Comparison of ENCODE assay signal across 1 cellular context in the genomic region with DNA sequence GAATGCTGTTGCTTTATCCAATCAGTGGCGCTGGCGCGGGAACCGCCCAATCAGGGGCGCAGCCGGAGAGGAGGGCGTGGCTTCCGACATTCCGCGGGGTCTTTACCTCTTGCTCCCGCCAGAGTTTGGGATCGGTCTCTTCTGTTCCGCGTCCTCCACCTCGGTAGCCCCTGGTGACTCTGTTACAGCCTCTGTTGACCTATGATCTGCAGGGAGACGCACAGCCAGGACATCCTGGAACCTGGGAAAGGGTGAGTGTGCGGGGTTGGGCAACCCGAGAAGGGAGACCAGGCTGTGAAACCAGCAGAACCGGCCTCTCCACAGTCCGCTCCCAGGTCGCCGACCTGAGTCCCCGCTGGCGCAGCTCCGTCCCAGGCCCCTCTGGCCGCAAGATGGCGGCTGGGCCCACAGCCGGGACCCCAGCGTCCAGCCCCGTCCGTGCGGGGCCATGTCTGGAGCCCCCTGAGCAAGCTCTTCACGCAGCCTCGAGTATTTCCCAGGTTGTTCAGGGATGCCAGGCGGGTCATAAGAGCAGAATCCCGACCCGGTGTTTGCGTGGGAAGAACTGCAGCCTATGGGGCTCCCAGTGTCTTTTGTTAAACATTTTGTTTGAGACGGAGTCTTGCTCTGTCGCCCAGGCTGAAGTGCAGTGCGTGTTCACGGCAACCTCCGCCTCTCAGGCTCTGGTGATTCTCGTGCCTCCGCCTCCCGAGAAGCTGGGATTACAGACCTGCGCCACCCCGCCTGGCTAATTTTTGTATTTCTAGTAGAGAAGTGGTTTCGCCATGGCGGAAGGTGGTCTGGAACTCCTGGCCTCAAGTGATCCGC.
A peak's percentile ranks its signal among the peaks of the same experiment; 100 is the strongest.
TF ChIP-seq lines count a peak whose summit lies in the region.

No MANE protein-coding gene starts in this region.

TF ChIP-seq in GM12878, 131 proteins besides CTCF, POLR2A, EP300 and RAD21 (continued from another document):
- TF ChIP-seq, protein P1, sequence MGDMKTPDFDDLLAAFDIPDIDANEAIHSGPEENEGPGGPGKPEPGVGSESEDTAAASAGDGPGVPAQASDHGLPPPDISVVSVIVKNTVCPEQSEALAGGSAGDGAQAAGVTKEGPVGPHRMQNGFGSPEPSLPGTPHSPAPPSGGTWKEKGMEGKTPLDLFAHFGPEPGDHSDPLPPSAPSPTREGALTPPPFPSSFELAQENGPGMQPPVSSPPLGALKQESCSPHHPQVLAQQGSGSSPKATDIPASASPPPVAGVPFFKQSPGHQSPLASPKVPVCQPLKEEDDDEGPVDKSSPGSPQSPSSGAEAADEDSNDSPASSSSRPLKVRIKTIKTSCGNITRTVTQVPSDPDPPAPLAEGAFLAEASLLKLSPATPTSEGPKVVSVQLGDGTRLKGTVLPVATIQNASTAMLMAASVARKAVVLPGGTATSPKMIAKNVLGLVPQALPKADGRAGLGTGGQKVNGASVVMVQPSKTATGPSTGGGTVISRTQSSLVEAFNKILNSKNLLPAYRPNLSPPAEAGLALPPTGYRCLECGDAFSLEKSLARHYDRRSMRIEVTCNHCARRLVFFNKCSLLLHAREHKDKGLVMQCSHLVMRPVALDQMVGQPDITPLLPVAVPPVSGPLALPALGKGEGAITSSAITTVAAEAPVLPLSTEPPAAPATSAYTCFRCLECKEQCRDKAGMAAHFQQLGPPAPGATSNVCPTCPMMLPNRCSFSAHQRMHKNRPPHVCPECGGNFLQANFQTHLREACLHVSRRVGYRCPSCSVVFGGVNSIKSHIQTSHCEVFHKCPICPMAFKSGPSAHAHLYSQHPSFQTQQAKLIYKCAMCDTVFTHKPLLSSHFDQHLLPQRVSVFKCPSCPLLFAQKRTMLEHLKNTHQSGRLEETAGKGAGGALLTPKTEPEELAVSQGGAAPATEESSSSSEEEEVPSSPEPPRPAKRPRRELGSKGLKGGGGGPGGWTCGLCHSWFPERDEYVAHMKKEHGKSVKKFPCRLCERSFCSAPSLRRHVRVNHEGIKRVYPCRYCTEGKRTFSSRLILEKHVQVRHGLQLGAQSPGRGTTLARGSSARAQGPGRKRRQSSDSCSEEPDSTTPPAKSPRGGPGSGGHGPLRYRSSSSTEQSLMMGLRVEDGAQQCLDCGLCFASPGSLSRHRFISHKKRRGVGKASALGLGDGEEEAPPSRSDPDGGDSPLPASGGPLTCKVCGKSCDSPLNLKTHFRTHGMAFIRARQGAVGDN (IDR thresholded peaks at IDR 0.05), result no peak
- TF ChIP-seq HDAC6 (IDR thresholded peaks at IDR 0.05; ENCODE audit: unreplicated experiment), result no peak
- TF ChIP-seq, protein P2, sequence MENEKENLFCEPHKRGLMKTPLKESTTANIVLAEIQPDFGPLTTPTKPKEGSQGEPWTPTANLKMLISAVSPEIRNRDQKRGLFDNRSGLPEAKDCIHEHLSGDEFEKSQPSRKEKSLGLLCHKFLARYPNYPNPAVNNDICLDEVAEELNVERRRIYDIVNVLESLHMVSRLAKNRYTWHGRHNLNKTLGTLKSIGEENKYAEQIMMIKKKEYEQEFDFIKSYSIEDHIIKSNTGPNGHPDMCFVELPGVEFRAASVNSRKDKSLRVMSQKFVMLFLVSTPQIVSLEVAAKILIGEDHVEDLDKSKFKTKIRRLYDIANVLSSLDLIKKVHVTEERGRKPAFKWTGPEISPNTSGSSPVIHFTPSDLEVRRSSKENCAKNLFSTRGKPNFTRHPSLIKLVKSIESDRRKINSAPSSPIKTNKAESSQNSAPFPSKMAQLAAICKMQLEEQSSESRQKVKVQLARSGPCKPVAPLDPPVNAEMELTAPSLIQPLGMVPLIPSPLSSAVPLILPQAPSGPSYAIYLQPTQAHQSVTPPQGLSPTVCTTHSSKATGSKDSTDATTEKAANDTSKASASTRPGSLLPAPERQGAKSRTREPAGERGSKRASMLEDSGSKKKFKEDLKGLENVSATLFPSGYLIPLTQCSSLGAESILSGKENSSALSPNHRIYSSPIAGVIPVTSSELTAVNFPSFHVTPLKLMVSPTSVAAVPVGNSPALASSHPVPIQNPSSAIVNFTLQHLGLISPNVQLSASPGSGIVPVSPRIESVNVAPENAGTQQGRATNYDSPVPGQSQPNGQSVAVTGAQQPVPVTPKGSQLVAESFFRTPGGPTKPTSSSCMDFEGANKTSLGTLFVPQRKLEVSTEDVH (IDR thresholded peaks at IDR 0.05; ENCODE audit: low read depth, partially characterized antibody), result no peak
- no peak for TF ChIP-seq NR2F1 (conservative IDR thresholded peaks at IDR 0.05)
- TF ChIP-seq SMC3 (IDR thresholded peaks at IDR 0.05; ENCODE audit: borderline replicate concordance, low read length), result no peak
- TF ChIP-seq GABPA (IDR thresholded peaks at IDR 0.05; ENCODE audit: low read depth), result no peak
- peak; percentile 78 for TF ChIP-seq SP1 (IDR thresholded peaks at IDR 0.05; ENCODE audit: low read depth, low read length)
- no peak for TF ChIP-seq RELA (IDR thresholded peaks at IDR 0.05; ENCODE audit: borderline replicate concordance, partially characterized antibody)
- TF ChIP-seq, protein P3, sequence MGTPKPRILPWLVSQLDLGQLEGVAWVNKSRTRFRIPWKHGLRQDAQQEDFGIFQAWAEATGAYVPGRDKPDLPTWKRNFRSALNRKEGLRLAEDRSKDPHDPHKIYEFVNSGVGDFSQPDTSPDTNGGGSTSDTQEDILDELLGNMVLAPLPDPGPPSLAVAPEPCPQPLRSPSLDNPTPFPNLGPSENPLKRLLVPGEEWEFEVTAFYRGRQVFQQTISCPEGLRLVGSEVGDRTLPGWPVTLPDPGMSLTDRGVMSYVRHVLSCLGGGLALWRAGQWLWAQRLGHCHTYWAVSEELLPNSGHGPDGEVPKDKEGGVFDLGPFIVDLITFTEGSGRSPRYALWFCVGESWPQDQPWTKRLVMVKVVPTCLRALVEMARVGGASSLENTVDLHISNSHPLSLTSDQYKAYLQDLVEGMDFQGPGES (IDR thresholded peaks at IDR 0.05), result no peak
- TF ChIP-seq ATF7 (IDR thresholded peaks at IDR 0.05; ENCODE audit: low read depth), result no peak
- TF ChIP-seq MYC (IDR thresholded peaks at IDR 0.05; ENCODE audit: insufficient read depth, insufficient read length, insufficient replicate concordance, low read length, severe bottlenecking), result no peak
- TF ChIP-seq FOXK2 (IDR thresholded peaks at IDR 0.05), result no peak
- TF ChIP-seq EED (IDR thresholded peaks at IDR 0.05; ENCODE audit: low read depth), result no peak
- no peak for TF ChIP-seq KLF5 (IDR thresholded peaks at IDR 0.05; ENCODE audit: partially characterized antibody)
- TF ChIP-seq ZNF384 (IDR thresholded peaks at IDR 0.05; ENCODE audit: borderline replicate concordance, low read depth, low read length), result no peak
- TF ChIP-seq HDGF (IDR thresholded peaks at IDR 0.05), result no peak
